In the genomic region with DNA sequence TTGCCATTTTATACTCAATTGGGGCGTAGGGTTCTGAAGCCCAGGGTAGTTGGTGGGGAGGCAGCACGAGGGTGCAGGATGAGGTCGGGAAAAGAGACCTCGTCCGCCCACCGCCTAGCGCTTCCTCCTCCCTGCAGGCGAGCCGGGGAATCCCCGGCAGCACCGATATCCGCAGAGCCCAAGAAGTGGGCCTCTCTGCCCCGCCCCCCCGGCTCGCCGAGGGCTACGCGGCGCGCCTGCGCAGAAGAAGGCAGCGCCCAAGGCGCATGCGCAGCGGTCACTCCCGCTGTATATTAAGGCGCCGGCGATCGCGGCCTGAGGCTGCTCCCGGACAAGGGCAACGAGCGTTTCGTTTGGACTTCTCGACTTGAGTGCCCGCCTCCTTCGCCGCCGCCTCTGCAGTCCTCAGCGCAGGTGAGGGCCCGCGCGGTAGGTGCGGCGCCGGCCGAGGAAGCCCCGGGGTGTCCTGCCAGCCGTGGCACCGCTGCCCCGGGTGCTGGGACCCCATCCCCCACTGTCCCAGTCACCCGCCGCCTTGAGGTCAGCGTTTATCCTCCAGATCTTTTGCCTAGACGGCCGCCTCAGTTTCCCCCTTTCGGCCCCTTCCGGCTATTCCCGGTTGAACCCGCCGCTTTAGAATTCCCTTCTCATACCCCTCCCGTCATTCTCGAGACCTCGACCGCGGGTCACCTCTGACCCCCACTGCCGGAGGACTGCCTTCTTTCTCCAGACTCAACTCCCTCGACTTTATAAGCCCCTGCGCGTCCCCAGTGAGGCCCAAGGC, we compare ENCODE assay signal across 8 cellular contexts. TPM values are rescaled to one million over a fixed set of nuclear protein-coding genes. Genes with fewer than 3 reads are reported as not detected.
DNase-seq lines count a peak whose midpoint lies in the region; ATAC-seq and TF ChIP-seq lines count a peak whose summit lies in the region.

A gene (plus strand): TSS at position 319 of the 784 bp plus-strand sequence. CDS start 1,082 bp downstream, outside the sequence.

- peak within 1 kb of the TSS; percentile 81 for H3K9ac ChIP-seq in SK-N-SH

- H3K4me2 ChIP-seq in SK-N-SH, result peak within 1 kb of the TSS; percentile 97

- peaks cover 4% of the 10 kb centered on the region for H3K36me3 ChIP-seq in GM06990 (ENCODE audit: control insufficient read depth, insufficient read depth, low read length)
- peaks cover 22 to 27% of the 10 kb centered on the region in 2 experiments for H3K36me3 ChIP-seq in SK-N-SH (replicated peaks in 1 of 2; ENCODE audit: control insufficient read depth in 1 of 2, insufficient read depth in 2 of 2, low read length in 1 of 2)

- TF ChIP-seq EP300 in SK-N-SH (IDR thresholded peaks at IDR 0.05; ENCODE audit: borderline replicate concordance in 1 of 2, low read depth in 1 of 2, low read length in 1 of 2), result no peak

- 4% methylated on average over 31 of the region's 71 CpGs for WGBS in SK-N-SH (ENCODE audit: low lambda C conversion rate)

- no peaks in the 10 kb centered on the region for H3K27me3 ChIP-seq in GM06990 (replicated peaks; ENCODE audit: control insufficient read depth, insufficient read depth, low read length)
- no peaks in the 10 kb centered on the region for H3K27me3 ChIP-seq in SK-N-SH (ENCODE audit: insufficient read depth)

- peaks cover 5% of the 10 kb centered on the region for H3F3A ChIP-seq in SK-N-SH (replicated peaks; ENCODE audit: insufficient read depth)

- peak; percentile 84 for ATAC-seq in omental fat pad (ENCODE audit: low FRiP score)

- peaks cover 33% of the 10 kb centered on the region for H3K79me2 ChIP-seq in SK-N-SH (ENCODE audit: insufficient read depth)

- peak; percentile 94 for DNase-seq in GM06990 (ENCODE audit: extremely low read depth, insufficient read length)
- peak; percentile 99 for DNase-seq in HEK293T (ENCODE audit: extremely low spot score)
- DNase-seq in MV-4-11 (lab: John Stamatoyannopoulos, UW), result peak; percentile 86
- peak; percentile 99 for DNase-seq in SK-N-SH
- peak; percentile 93 for DNase-seq in activated naive CD4-positive, alpha-beta T cell treated with anti-CD3 and anti-CD28 coated beads, Interleukin-2, amount 50 U/mL, for 16 hours
- DNase-seq in glomerular endothelial cell (ENCODE audit: extremely low read depth, low read depth, low spot score), result no peak
- DNase-seq in omental fat pad (ENCODE audit: low spot score), result peak; percentile 80

- H3K27ac ChIP-seq in SK-N-SH (ENCODE audit: low read depth in 2 of 2, low read length in 1 of 2), result peak within 1 kb of the TSS; percentile 57 to 75; a peak in 3 of 4 replicates
- peak within 1 kb of the TSS; percentile 81 for H3K27ac ChIP-seq in temporal lobe (ENCODE audit: low read depth, low read length)

- POLR2A ChIA-PET in HEK293T (lab: Yijun Ruan, JAX) (interaction anchor here (0.6 to 1.8 kb wide), 6 partner anchors 13 to 46 kb away, joined by 3 to 14 read pairs (median 3); a partner anchor contains a TSS), SK-N-SH (lab: Yijun Ruan, JAX) (interaction anchor here (0.7 kb wide), 1 partner anchor 44 kb away, joined by 3 read pairs; a partner anchor contains a TSS)

- H2AFZ ChIP-seq in SK-N-SH (ENCODE audit: low read depth), result peak within 1 kb of the TSS; percentile 95

- H3K9me2 ChIP-seq in SK-N-SH, result no peaks in the 10 kb centered on the region

- peaks cover 7 to 20% of the 10 kb centered on the region in 2 experiments for H3K4me1 ChIP-seq in SK-N-SH (ENCODE audit: control insufficient read depth in 1 of 2, insufficient read depth in 2 of 2, low read depth in 1 of 2, low read length in 1 of 2)

- CTCF ChIA-PET in HEK293T (lab: Yijun Ruan, JAX), result interaction anchor here (0.7 kb wide), 1 partner anchor 13 kb away, joined by 3 read pairs; no protein-coding TSS in a partner anchor
- CTCF ChIA-PET in SK-N-SH (lab: Yijun Ruan, JAX), result interaction anchor here (2.0 kb wide), 1 partner anchor 22 kb away, joined by 9 read pairs; no protein-coding TSS in a partner anchor

- no peaks in the 10 kb centered on the region for H4K20me1 ChIP-seq in SK-N-SH (ENCODE audit: insufficient read depth)

- no peak for TF ChIP-seq CTCF in GM06990 (IDR thresholded peaks at IDR 0.05; ENCODE audit: insufficient read depth, low read length, poor library complexity, severe bottlenecking)
- no peak for TF ChIP-seq CTCF in SK-N-SH (IDR thresholded peaks at IDR 0.05)
- no peak for TF ChIP-seq CTCF in omental fat pad (IDR thresholded peaks at IDR 0.05)

- peak; percentile 13; the same call in 1 of the 2 replicates for TF ChIP-seq RAD21 in SK-N-SH (IDR thresholded peaks at IDR 0.05; ENCODE audit: low read length)

- peak within 1 kb of the TSS; percentile 85 for H3K4me3 ChIP-seq in GM06990 (replicated peaks; ENCODE audit: low read depth, low read length)
- H3K4me3 ChIP-seq in SK-N-SH (ENCODE audit: low read depth in 2 of 2, low read length in 1 of 2), result peak within 1 kb of the TSS; percentile 87 to 98

- H3K9me3 ChIP-seq in SK-N-SH, result no peaks in the 10 kb centered on the region

TF ChIP-seq in HEK293T, 16 proteins besides CTCF, POLR2A, EP300 and RAD21:
- TF ChIP-seq ELF4 (IDR thresholded peaks at IDR 0.05) (no peak), L3MBTL2 (conservative IDR thresholded peaks at IDR 0.05) (0 out of 2 replicates have a peak, but pooled peaks have one; percentile 83)

TF ChIP-seq in SK-N-SH, 30 proteins besides CTCF, POLR2A, EP300 and RAD21:
- TF ChIP-seq MXI1 (IDR thresholded peaks at IDR 0.05; ENCODE audit: low read depth, low read length) (peak; percentile 58; the same call in 1 of the 2 replicates), TAF1 (IDR thresholded peaks at IDR 0.05; ENCODE audit: borderline replicate concordance, low read depth, low read length) (peak; percentile 31; the same call in 1 of the 2 replicates), YY1 (IDR thresholded peaks at IDR 0.05; ENCODE audit: low read depth) (no peak), CHD2 (IDR thresholded peaks at IDR 0.05; ENCODE audit: low read length, partially characterized antibody) (peak; percentile 29), POLR2AphosphoS5 (IDR thresholded peaks at IDR 0.05; ENCODE audit: low read depth, low read length) (peak; percentile 95), NRF1 (IDR thresholded peaks at IDR 0.05; ENCODE audit: low read depth, low read length) (peak; percentile 98), SIN3A (IDR thresholded peaks at IDR 0.05; ENCODE audit: borderline replicate concordance, low read depth, low read length) (peak; percentile 55; the same call in 1 of the 2 replicates), MEF2A (IDR thresholded peaks at IDR 0.05; ENCODE audit: borderline replicate concordance, low read depth) (no peak)
- TF ChIP-seq, protein P1, sequence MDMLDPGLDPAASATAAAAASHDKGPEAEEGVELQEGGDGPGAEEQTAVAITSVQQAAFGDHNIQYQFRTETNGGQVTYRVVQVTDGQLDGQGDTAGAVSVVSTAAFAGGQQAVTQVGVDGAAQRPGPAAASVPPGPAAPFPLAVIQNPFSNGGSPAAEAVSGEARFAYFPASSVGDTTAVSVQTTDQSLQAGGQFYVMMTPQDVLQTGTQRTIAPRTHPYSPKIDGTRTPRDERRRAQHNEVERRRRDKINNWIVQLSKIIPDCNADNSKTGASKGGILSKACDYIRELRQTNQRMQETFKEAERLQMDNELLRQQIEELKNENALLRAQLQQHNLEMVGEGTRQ (IDR thresholded peaks at IDR 0.05; ENCODE audit: borderline replicate concordance, low read depth, low read length), result no peak
- TF ChIP-seq, protein P2, sequence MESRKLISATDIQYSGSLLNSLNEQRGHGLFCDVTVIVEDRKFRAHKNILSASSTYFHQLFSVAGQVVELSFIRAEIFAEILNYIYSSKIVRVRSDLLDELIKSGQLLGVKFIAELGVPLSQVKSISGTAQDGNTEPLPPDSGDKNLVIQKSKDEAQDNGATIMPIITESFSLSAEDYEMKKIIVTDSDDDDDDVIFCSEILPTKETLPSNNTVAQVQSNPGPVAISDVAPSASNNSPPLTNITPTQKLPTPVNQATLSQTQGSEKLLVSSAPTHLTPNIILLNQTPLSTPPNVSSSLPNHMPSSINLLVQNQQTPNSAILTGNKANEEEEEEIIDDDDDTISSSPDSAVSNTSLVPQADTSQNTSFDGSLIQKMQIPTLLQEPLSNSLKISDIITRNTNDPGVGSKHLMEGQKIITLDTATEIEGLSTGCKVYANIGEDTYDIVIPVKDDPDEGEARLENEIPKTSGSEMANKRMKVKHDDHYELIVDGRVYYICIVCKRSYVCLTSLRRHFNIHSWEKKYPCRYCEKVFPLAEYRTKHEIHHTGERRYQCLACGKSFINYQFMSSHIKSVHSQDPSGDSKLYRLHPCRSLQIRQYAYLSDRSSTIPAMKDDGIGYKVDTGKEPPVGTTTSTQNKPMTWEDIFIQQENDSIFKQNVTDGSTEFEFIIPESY (IDR thresholded peaks at IDR 0.05; ENCODE audit: borderline replicate concordance, low read depth), result no peak
- TF ChIP-seq, protein P3, sequence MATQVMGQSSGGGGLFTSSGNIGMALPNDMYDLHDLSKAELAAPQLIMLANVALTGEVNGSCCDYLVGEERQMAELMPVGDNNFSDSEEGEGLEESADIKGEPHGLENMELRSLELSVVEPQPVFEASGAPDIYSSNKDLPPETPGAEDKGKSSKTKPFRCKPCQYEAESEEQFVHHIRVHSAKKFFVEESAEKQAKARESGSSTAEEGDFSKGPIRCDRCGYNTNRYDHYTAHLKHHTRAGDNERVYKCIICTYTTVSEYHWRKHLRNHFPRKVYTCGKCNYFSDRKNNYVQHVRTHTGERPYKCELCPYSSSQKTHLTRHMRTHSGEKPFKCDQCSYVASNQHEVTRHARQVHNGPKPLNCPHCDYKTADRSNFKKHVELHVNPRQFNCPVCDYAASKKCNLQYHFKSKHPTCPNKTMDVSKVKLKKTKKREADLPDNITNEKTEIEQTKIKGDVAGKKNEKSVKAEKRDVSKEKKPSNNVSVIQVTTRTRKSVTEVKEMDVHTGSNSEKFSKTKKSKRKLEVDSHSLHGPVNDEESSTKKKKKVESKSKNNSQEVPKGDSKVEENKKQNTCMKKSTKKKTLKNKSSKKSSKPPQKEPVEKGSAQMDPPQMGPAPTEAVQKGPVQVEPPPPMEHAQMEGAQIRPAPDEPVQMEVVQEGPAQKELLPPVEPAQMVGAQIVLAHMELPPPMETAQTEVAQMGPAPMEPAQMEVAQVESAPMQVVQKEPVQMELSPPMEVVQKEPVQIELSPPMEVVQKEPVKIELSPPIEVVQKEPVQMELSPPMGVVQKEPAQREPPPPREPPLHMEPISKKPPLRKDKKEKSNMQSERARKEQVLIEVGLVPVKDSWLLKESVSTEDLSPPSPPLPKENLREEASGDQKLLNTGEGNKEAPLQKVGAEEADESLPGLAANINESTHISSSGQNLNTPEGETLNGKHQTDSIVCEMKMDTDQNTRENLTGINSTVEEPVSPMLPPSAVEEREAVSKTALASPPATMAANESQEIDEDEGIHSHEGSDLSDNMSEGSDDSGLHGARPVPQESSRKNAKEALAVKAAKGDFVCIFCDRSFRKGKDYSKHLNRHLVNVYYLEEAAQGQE (IDR thresholded peaks at IDR 0.05; ENCODE audit: low read depth, low read length), result no peak

RNA-seq across cellular contexts. Expression of the gene that starts here (rescaled TPM):
- 42.4 and 47.9 TPM in 2 replicates for polyA plus RNA-seq in SK-N-SH (2012; rRNA removed)
- polyA plus RNA-seq in SK-N-SH (2012; cell fraction: cytosol; rRNA removed), result 25.8 and 35.6 TPM in 2 replicates
- 43.9 and 67.3 TPM in 2 replicates for polyA plus RNA-seq in SK-N-SH (2012; cell fraction: nucleus; rRNA removed)
- total RNA-seq in glomerular endothelial cell (69.8 and 72.6 TPM in 2 replicates), omental fat pad (10 to 100 TPM; 29.3 to 79.7 (median 31.0) TPM), temporal lobe (29.0 TPM)
